ENCODE assay signal across 1 cellular context in genomic region chr1:95407864-95408291, GRCh38.
A peak's percentile ranks its signal among the peaks of the same experiment; 100 is the strongest.
TF ChIP-seq lines count a peak whose summit lies in the region.

No MANE protein-coding gene starts in this region.

TF ChIP-seq in GM23338, 12 proteins besides CTCF, POLR2A, EP300 and RAD21 (continued from another document):
- TF ChIP-seq ZNF462 (CRISPR knock-in tag; IDR thresholded peaks at IDR 0.05): peak; percentile 16; the same call in 1 of the 2 replicates
